ENCODE assay signal across 8 cellular contexts in the genomic region with DNA sequence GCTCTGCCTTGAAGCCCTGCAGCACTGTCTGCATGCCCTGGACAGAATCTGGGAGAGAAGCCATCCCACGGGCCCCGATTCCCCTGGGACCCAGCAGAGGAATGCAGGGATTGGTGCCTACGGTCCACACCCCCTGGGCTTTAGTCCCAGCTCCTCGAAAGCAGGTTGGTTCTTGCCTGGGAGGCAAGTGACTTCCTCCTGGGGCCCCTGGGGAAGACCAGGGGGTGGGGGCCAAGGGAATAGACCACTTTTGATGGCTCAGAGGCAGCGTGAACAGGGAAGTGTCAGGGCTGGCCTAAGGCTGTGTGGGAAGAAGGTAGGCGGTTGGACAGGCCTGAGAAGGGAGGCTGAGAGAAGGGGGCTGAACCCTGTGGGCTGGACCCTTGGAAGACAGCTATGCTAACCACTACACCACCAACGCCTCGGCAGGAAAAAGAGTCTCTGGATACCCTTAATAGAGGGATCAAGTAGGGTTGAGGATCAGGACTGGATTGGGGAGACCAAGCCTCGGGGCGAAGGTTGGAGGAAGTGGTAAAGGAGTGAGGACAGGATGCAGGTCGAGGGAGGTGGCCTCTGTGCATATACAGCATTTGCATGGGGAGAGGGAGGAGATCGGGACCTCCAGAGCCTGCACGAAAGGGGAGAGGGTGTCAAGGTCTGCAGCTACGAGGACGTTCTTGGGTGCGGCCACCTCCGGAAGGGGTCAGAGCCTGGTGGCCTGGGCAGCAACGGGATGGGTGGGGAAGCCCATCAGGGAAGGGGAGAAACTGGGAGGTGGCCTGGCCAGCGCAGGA. TPM values are rescaled to one million over a fixed set of nuclear protein-coding genes. Genes with fewer than 3 reads are reported as not detected.
DNase-seq lines count a peak whose midpoint lies in the region; ATAC-seq and TF ChIP-seq lines count a peak whose summit lies in the region.

No MANE protein-coding gene starts in this region.

- H3K27ac Mint-ChIP-seq in naive thymus-derived CD4-positive, alpha-beta T cell: peak overlapping the region; percentile 88 to 100 (median 95)

- TF ChIP-seq CTCF in SU-DHL-6 (IDR thresholded peaks at IDR 0.05; ENCODE audit: insufficient read depth, low read length, poor library complexity, severe bottlenecking): no peak

- peak overlapping the region; percentile 93 for H3K4me3 ChIP-seq in SU-DHL-6 (ENCODE audit: insufficient read depth, low read length, poor library complexity, severe bottlenecking)
- H3K4me3 ChIP-seq in naive thymus-derived CD4-positive, alpha-beta T cell (ENCODE audit: low read length): peak overlapping the region; percentile 96

- POLR2A ChIA-PET in naive thymus-derived CD4-positive, alpha-beta T cell (lab: Charles Lee): interaction anchor here (0.6 to 2.9 kb wide), 3 partner anchors 16 to 1088 kb away, joined by 3 to 42 read pairs (median 4); a partner anchor contains a TSS

- peaks cover 0 to 10% (median 5%) of the 10 kb centered on the region in 5 donors for H3K27me3 Mint-ChIP-seq in naive thymus-derived CD4-positive, alpha-beta T cell

- ATAC-seq in HG02588 (IDR thresholded peaks at IDR 0.05; ENCODE audit: unreplicated experiment): peak; percentile 5
- ATAC-seq in naive thymus-derived CD4-positive, alpha-beta T cell: no peak

- H3K4me2 ChIP-seq in SU-DHL-6 (ENCODE audit: low read depth, low read length, poor library complexity, severe bottlenecking): peak overlapping the region; percentile 76

- no peaks in the 10 kb centered on the region for H3K36me3 ChIP-seq in SU-DHL-6 (ENCODE audit: low read length)
- H3K36me3 ChIP-seq in naive thymus-derived CD4-positive, alpha-beta T cell (ENCODE audit: control insufficient read depth in 2 of 3, insufficient read depth in 3 of 3, low read length in 3 of 3): peaks cover 0 to 35% (median 9%) of the 10 kb centered on the region in 3 experiments

- peak overlapping the region; percentile 52 for H2AFZ ChIP-seq in SU-DHL-6 (ENCODE audit: low read depth, low read length, severe bottlenecking)

- H3K9me2 ChIP-seq in SU-DHL-6 (replicated peaks; ENCODE audit: insufficient read depth, low read length): no peaks in the 10 kb centered on the region

- H3K27ac ChIP-seq in SU-DHL-6 (ENCODE audit: low read depth, low read length) (peak overlapping the region; percentile 55), epithelial cell of prostate (peak overlapping the region; percentile 96)
- H3K27ac ChIP-seq in naive thymus-derived CD4-positive, alpha-beta T cell (ENCODE audit: low read depth, low read length): peak overlapping the region; percentile 87

- DNase-seq in NCI-H2107 (lab: John Stamatoyannopoulos, UW) (peak; percentile 4), NCI-H2107 treated with DMSO at 0.1 percent for 48 hours (lab: John Stamatoyannopoulos, UW; ENCODE audit: unreplicated experiment) (no peak), epithelial cell of prostate (ENCODE audit: low read depth, low spot score) (no peak), SHP77 treated with DMSO at 0.1 percent for 48 hours (lab: John Stamatoyannopoulos, UW) (no peak), islet precursor cell (no peak)
- DNase-seq in naive thymus-derived CD4-positive, alpha-beta T cell: peak in 3 of 9 donors; percentile 4 to 17 (median 13)

- peak overlapping the region; percentile 96 for H3K9ac ChIP-seq in SU-DHL-6 (ENCODE audit: low read length)

- peak overlapping the region; percentile 83 to 99 (median 95) for H3K4me3 Mint-ChIP-seq in naive thymus-derived CD4-positive, alpha-beta T cell

- no peaks in the 10 kb centered on the region for H3K9me3 ChIP-seq in SU-DHL-6 (ENCODE audit: insufficient read depth, low read length)
- no peaks in the 10 kb centered on the region for H3K9me3 ChIP-seq in naive thymus-derived CD4-positive, alpha-beta T cell (ENCODE audit: control insufficient read depth in 2 of 3, low read length in 3 of 3)

- H3K4me1 ChIP-seq in naive thymus-derived CD4-positive, alpha-beta T cell (ENCODE audit: control insufficient read depth in 2 of 2, insufficient read depth in 2 of 2, low read length in 2 of 2): peaks cover 19 to 26% of the 10 kb centered on the region in 2 donors

- peaks cover 0 to 15% (median 0%) of the 10 kb centered on the region in 11 donors for H3K9me3 Mint-ChIP-seq in naive thymus-derived CD4-positive, alpha-beta T cell

- peaks cover 21 to 48% (median 37%) of the 10 kb centered on the region in 7 donors for H3K4me1 Mint-ChIP-seq in naive thymus-derived CD4-positive, alpha-beta T cell

- CTCF ChIA-PET in naive thymus-derived CD4-positive, alpha-beta T cell (lab: Charles Lee): no interaction called here

- H3K79me2 ChIP-seq in SU-DHL-6 (ENCODE audit: insufficient read depth, low read length): peaks cover 26% of the 10 kb centered on the region

- H4K20me1 ChIP-seq in SU-DHL-6 (ENCODE audit: low read depth, low read length): no peaks in the 10 kb centered on the region

- no peaks in the 10 kb centered on the region for H3K27me3 ChIP-seq in SU-DHL-6 (ENCODE audit: low read length)
- H3K27me3 ChIP-seq in naive thymus-derived CD4-positive, alpha-beta T cell (ENCODE audit: control insufficient read depth in 2 of 2, insufficient read depth in 2 of 2, low read length in 2 of 2): no peaks in the 10 kb centered on the region

- intact Hi-C loops in naive thymus-derived CD4-positive, alpha-beta T cell (cut with micrococcal nuclease): loop anchor here (1.0 to 5.0 kb wide), 11 partner anchors 52 to 1559 kb away; a partner anchor contains a TSS

- H3K36me3 Mint-ChIP-seq in naive thymus-derived CD4-positive, alpha-beta T cell: peaks cover 0 to 15% (median 5%) of the 10 kb centered on the region in 5 donors

- H3F3A ChIP-seq in SU-DHL-6 (ENCODE audit: insufficient read depth): peaks cover 14% of the 10 kb centered on the region; the same call in 1 of the 2 replicates

RNA-seq across cellular contexts. Expression of a gene that starts 0.8 kb away (rescaled TPM):
- total RNA-seq in naive thymus-derived CD4-positive, alpha-beta T cell: 10 to 100 TPM; 71.2 to 90.7 (median 81.4) TPM
- 10 to 100 TPM; 16.4 to 32.9 TPM for polyA plus RNA-seq in naive thymus-derived CD4-positive, alpha-beta T cell

RNA-seq across cellular contexts. Expression of a gene that starts 52.7 kb away (rescaled TPM):
- 10 to 100 TPM; 28.1 to 81.0 (median 32.1) TPM for total RNA-seq in naive thymus-derived CD4-positive, alpha-beta T cell
- 100 to 1,000 TPM; 101 to 105 TPM for polyA plus RNA-seq in naive thymus-derived CD4-positive, alpha-beta T cell
